In the genomic region with DNA sequence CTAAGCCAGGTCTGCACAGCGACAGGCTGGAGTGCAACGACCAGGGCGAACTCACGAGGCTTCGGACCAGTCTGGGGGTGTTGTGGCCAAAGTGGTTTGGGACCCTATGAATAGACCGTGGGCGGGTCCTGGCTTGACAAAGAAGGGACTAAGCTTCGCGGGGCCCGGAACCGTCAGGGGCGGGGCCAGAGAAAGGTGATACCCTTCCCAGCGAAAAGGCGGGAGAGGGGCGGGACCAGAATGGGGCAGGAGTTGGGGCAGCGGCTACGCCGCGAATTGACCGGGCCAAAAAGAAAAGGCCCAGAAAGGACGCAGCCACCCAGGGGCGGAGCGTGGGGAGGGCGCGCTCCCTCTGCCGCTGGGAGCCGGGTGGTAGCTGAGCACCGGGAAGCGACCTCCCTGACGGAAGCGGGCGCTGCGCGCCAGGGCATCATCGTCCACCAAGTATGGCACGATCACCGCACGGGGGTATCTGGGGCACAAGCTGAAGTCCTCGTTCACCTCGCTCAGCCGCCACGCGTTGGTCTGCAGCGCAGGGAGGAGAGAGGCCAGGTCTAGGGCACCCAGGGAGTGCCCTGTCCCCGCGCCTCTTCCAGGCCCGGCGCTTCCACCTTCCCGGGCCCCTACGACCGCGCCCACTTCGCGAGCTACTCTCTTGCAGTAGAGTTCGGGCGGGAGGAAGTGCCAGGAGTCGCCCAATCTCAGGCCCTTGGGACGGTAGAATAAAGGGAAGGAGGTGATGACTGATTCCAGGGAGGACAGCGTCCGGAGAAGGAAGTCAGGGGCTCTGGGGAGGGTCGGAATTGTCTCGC, we compare ENCODE assay signal across 8 cellular contexts. TPM values are rescaled to one million over a fixed set of nuclear protein-coding genes. Genes with fewer than 3 reads are reported as not detected.
DNase-seq lines count a peak whose midpoint lies in the region; ATAC-seq and TF ChIP-seq lines count a peak whose summit lies in the region.

No MANE protein-coding gene starts in this region.

- ATAC-seq in left cardiac atrium (peak; percentile 86 to 87), GM19328 (IDR thresholded peaks at IDR 0.05; ENCODE audit: unreplicated experiment) (no peak), HG03135 (IDR thresholded peaks at IDR 0.05; ENCODE audit: unreplicated experiment) (no peak)

- no peak for TF ChIP-seq CTCF in KMS-11 (conservative IDR thresholded peaks at IDR 0.05; ENCODE audit: low read depth, low read length)
- peak; percentile 16 for TF ChIP-seq CTCF in parathyroid adenoma (IDR thresholded peaks at IDR 0.05)

- DNase-seq in SHP77 (lab: John Stamatoyannopoulos, UW), result peak; percentile 91 to 93
- peak in 46 of 56 donors; percentile 10 to 78 (median 40) for DNase-seq in amygdala (lab: John Stamatoyannopoulos, UW)
- DNase-seq in left cardiac atrium, result peak; percentile 77

- no peaks in the 10 kb centered on the region for H3K9me3 ChIP-seq in parathyroid adenoma (ENCODE audit: control insufficient read depth, low read length)

- H3K9ac ChIP-seq in KMS-11 (no peak overlapping the region), parathyroid adenoma (no peak overlapping the region)

- H3K4me1 ChIP-seq in KMS-11 (ENCODE audit: low read depth, poor library complexity, severe bottlenecking), result no peaks in the 10 kb centered on the region
- no peaks in the 10 kb centered on the region for H3K4me1 ChIP-seq in parathyroid adenoma

- H3K27me3 ChIP-seq in KMS-11 (ENCODE audit: insufficient read depth, low read depth), result no peaks in the 10 kb centered on the region
- H3K27me3 ChIP-seq in parathyroid adenoma (ENCODE audit: control insufficient read depth, insufficient read depth, low read length), result no peaks in the 10 kb centered on the region

- intact Hi-C loops in left cardiac atrium (cut with DNase I), result loop anchor here in 1 of 2 donors (10.0 kb wide), 1 partner anchor 54 kb away; the partner anchor contains the start of gene HDAC1

- H2AFZ ChIP-seq in KMS-11 (ENCODE audit: low read depth) (peak overlapping the region; percentile 38; the same call in 1 of the 2 replicates), parathyroid adenoma (peak overlapping the region; percentile 80)

- peak overlapping the region; percentile 53; the same call in 1 of the 2 replicates for H3K4me3 ChIP-seq in GM08714 (ENCODE audit: low read length)
- no peak overlapping the region for H3K4me3 ChIP-seq in KMS-11 (IDR thresholded peaks at IDR 0.05; ENCODE audit: insufficient read depth, low read depth, low read length)
- H3K4me3 ChIP-seq in parathyroid adenoma (ENCODE audit: low read depth, low read length), result peak overlapping the region; percentile 58

- H3K79me2 ChIP-seq in KMS-11 (ENCODE audit: insufficient read depth, low read depth) (no peaks in the 10 kb centered on the region), parathyroid adenoma (no peaks in the 10 kb centered on the region)

- no peaks in the 10 kb centered on the region for H3K36me3 ChIP-seq in KMS-11 (ENCODE audit: insufficient read depth)
- no peaks in the 10 kb centered on the region for H3K36me3 ChIP-seq in parathyroid adenoma (ENCODE audit: control insufficient read depth, insufficient read depth, low read length)

- no peaks in the 10 kb centered on the region for H4K20me1 ChIP-seq in KMS-11 (ENCODE audit: insufficient read depth)

- H3K27ac ChIP-seq in KMS-11, result no peak overlapping the region
- H3K27ac ChIP-seq in parathyroid adenoma, result peak overlapping the region; percentile 60

- H3K4me2 ChIP-seq in KMS-11, result peak overlapping the region; percentile 29; the same call in 1 of the 2 replicates
- H3K4me2 ChIP-seq in parathyroid adenoma (ENCODE audit: low read length), result peak overlapping the region; percentile 92

RNA-seq across cellular contexts. Expression of gene FAM167B, which starts 6.7 kb away (rescaled TPM):
- total RNA-seq in left cardiac atrium, result 1 to 10 TPM; 5.5 to 9.8 TPM

RNA-seq across cellular contexts. Expression of gene LCK, which starts 10.7 kb away (rescaled TPM):
- 1 to 10 TPM; 1.2 to 2.6 TPM for total RNA-seq in left cardiac atrium

RNA-seq across cellular contexts. Expression of gene EIF3I, which starts 18.1 kb away (rescaled TPM):
- total RNA-seq in left cardiac atrium, result 100 to 1,000 TPM in 1 of 2 donors, 10 to 100 TPM in 1; 95.1 to 110 TPM

RNA-seq across cellular contexts. Expression of gene TMEM234, which starts 18.2 kb away (rescaled TPM):
- 1 to 10 TPM; 8.8 to 9.9 TPM for total RNA-seq in left cardiac atrium

RNA-seq across cellular contexts. Expression of gene DCDC2B, which starts 31.5 kb away (rescaled TPM):
- total RNA-seq in left cardiac atrium, result not detected

Comparison
In these comparisons a context has a peak if more than half of its experiments do, and no peak if none do; other contexts are left out.
1. DNase-seq: peak in every context shown above with its lines; median percentile 92 in SHP77; 77 in left cardiac atrium; 40 in amygdala.
2. ATAC-seq: peak in left cardiac atrium (2 of 2); none in GM19328 (single experiment) and HG03135 (single experiment).